Comparison of ENCODE assay signal across 1 cellular context in genomic region chr20:8250539-8251200, GRCh38.
TF ChIP-seq lines count a peak whose summit lies in the region.

No MANE protein-coding gene starts in this region.

TF ChIP-seq in HepG2, 621 proteins besides CTCF, POLR2A, EP300 and RAD21 (continued from another document and continues in another):
- TF ChIP-seq ARID5B (CRISPR knock-in tag; IDR thresholded peaks at IDR 0.05): peak; percentile 100
- TF ChIP-seq ZNF354B (CRISPR knock-in tag; IDR thresholded peaks at IDR 0.05): no peak
- no peak for TF ChIP-seq ZNF407 (CRISPR knock-in tag; IDR thresholded peaks at IDR 0.05; ENCODE audit: not compliant biosample characterization)
- no peak for TF ChIP-seq SMC3 (IDR thresholded peaks at IDR 0.05; ENCODE audit: low read length)
- no peak for TF ChIP-seq IRF1 (CRISPR knock-in tag; IDR thresholded peaks at IDR 0.05; ENCODE audit: low read depth)
- TF ChIP-seq RBM22 (optimal IDR thresholded peaks at IDR 0.05; ENCODE audit: low read length): peak; percentile 47
- peak; percentile 75 for TF ChIP-seq FOXK2 (IDR thresholded peaks at IDR 0.05)
- TF ChIP-seq MAFF (IDR thresholded peaks at IDR 0.05; ENCODE audit: low read depth, low read length): 0 out of 2 replicates have a peak, but pooled peaks have one; percentile 3
- TF ChIP-seq ZNF687 (CRISPR knock-in tag; IDR thresholded peaks at IDR 0.05): no peak
- TF ChIP-seq MEIS2 (CRISPR knock-in tag; IDR thresholded peaks at IDR 0.05): peak; percentile 98
- TF ChIP-seq FIP1L1 (IDR thresholded peaks at IDR 0.05; ENCODE audit: borderline replicate concordance, insufficient read depth, low read depth, low read length): no peak
- no peak for TF ChIP-seq ZNF883 (CRISPR knock-in tag; IDR thresholded peaks at IDR 0.05; ENCODE audit: not compliant biosample characterization)
- no peak; the same call in 1 of the 2 replicates for TF ChIP-seq ZNF142 (CRISPR knock-in tag; IDR thresholded peaks at IDR 0.05)
- 0 out of 2 replicates have a peak, but pooled peaks have one; percentile 61 for TF ChIP-seq ZMYM3 (CRISPR knock-in tag; IDR thresholded peaks at IDR 0.05)
- TF ChIP-seq CREB1 (IDR thresholded peaks at IDR 0.05): no peak; the same call in 1 of the 2 replicates
- TF ChIP-seq CREB1 (CRISPR knock-in tag; IDR thresholded peaks at IDR 0.05): peak; percentile 80
